In genomic region chr3:5192568-5193319, GRCh38 we compare ENCODE assay signal across 9 cellular contexts. TPM values are rescaled to one million over a fixed set of nuclear protein-coding genes. Genes with fewer than 3 reads are reported as not detected.
DNase-seq lines count a peak whose midpoint lies in the region; ATAC-seq, FAIRE-seq and TF ChIP-seq lines count a peak whose summit lies in the region.
"Had no signal": no experiment of that assay in that cellular context is flagged by ENCODE, and none has a peak within 500 bp of the region (broad histone marks: within the 10 kb centered on the region; RNA-seq: fewer than 3 reads in every experiment).

No MANE protein-coding gene starts in this region.

- H3K27ac Mint-ChIP-seq in HFFc6 (peak overlapping the region; percentile 0), astrocyte (ENCODE audit: unreplicated experiment) (no peak overlapping the region)

- H3K4me1 Mint-ChIP-seq in HFFc6 (ENCODE audit: low read depth) (peaks cover 79% of the 10 kb centered on the region), astrocyte (ENCODE audit: low read depth, unreplicated experiment) (peaks cover 52% of the 10 kb centered on the region)

- DNase-seq in HFFc6 (no peak), RPMI8226 (peak; percentile 13), astrocyte (ENCODE audit: low read depth) (no peak), smooth muscle cell (lab: John Stamatoyannopoulos, UW; ENCODE audit: unreplicated experiment) (no peak), SK-N-SH (no peak), A673 (ENCODE audit: low spot score) (no peak)
- DNase-seq: dermis blood vessel endothelial cell had no signal

- no peak for ATAC-seq in GM21423 (IDR thresholded peaks at IDR 0.05; ENCODE audit: unreplicated experiment)
- no peak for ATAC-seq in SK-N-SH treated with all-trans-retinoic acid at 6 μM for 48 hours

- intact Hi-C loops in A673 (cut with micrococcal nuclease; ENCODE audit: unreplicated experiment), result no loop called here

- H3K36me3 Mint-ChIP-seq in HFFc6 (ENCODE audit: low read depth) (peaks cover 31% of the 10 kb centered on the region), astrocyte (ENCODE audit: low read depth, unreplicated experiment) (peaks cover 8% of the 10 kb centered on the region)

- POLR2A ChIA-PET in SK-N-SH (lab: Yijun Ruan, JAX) (no interaction called here), A673 (lab: Charles Lee; ENCODE audit: low non-redundant PET) (interaction anchor here (0.6 kb wide), 2 partner anchors 74 to 531 kb away, joined by 3 read pairs; no protein-coding TSS in a partner anchor)

- H2AFZ ChIP-seq in astrocyte (ENCODE audit: low read depth, low read length) (no peak overlapping the region), smooth muscle cell (ENCODE audit: low read depth) (no peak overlapping the region), SK-N-SH (ENCODE audit: low read depth) (no peak overlapping the region)

- H3K27me3 Mint-ChIP-seq in HFFc6 (ENCODE audit: insufficient read depth) (no peaks in the 10 kb centered on the region), astrocyte (ENCODE audit: low read depth, unreplicated experiment) (no peaks in the 10 kb centered on the region)

- no peak overlapping the region for H3K4me3 ChIP-seq in astrocyte (ENCODE audit: insufficient read depth, low read depth, low read length)
- H3K4me3 ChIP-seq in smooth muscle cell, result no peak overlapping the region
- H3K4me3 ChIP-seq in SK-N-SH (ENCODE audit: low read depth in 2 of 2, low read length in 1 of 2), result no peak overlapping the region
- H3K4me3 ChIP-seq in A673 (ENCODE audit: low read depth, low read length, poor library complexity, severe bottlenecking), result no peak overlapping the region

- CTCF ChIA-PET in SK-N-SH (lab: Yijun Ruan, JAX), result no interaction called here
- CTCF ChIA-PET in A673 (lab: Charles Lee), result no interaction called here

- H4K20me1 ChIP-seq in astrocyte (ENCODE audit: insufficient read depth, low read length) (peaks cover 32% of the 10 kb centered on the region), smooth muscle cell (ENCODE audit: low read depth) (peaks cover 42% of the 10 kb centered on the region), SK-N-SH (ENCODE audit: insufficient read depth) (0 out of 2 replicates have a peak, but pooled peaks cover 5% of the 10 kb centered on the region)

- TF ChIP-seq EP300 in SK-N-SH (IDR thresholded peaks at IDR 0.05; ENCODE audit: borderline replicate concordance in 1 of 2, low read depth in 1 of 2, low read length in 1 of 2), result no peak

- peaks cover 26% of the 10 kb centered on the region for H3F3A ChIP-seq in smooth muscle cell (ENCODE audit: low read depth)
- H3F3A ChIP-seq in SK-N-SH (replicated peaks; ENCODE audit: insufficient read depth), result peaks cover 30% of the 10 kb centered on the region

- peaks cover 92% of the 10 kb centered on the region for H3K79me2 ChIP-seq in astrocyte (ENCODE audit: insufficient read depth, low read length)
- peaks cover 82% of the 10 kb centered on the region for H3K79me2 ChIP-seq in smooth muscle cell (ENCODE audit: low read depth)
- H3K79me2 ChIP-seq in SK-N-SH (ENCODE audit: insufficient read depth), result peaks cover 89% of the 10 kb centered on the region

- H3K9me2 ChIP-seq in SK-N-SH, result no peaks in the 10 kb centered on the region

- H3K9ac ChIP-seq in astrocyte (ENCODE audit: low read length) (no peak overlapping the region), smooth muscle cell (ENCODE audit: low read depth) (no peak overlapping the region), SK-N-SH (no peak overlapping the region)

- WGBS in smooth muscle cell (ENCODE audit: low lambda C conversion rate), result 92% methylated on average over 3 of the region's 3 CpGs
- 97% methylated on average over 3 of the region's 3 CpGs for WGBS in SK-N-SH (ENCODE audit: low lambda C conversion rate)

- H3K4me3 Mint-ChIP-seq in HFFc6 (no peak overlapping the region), astrocyte (ENCODE audit: unreplicated experiment) (peak overlapping the region; percentile 23)

- FAIRE-seq in astrocyte (lab: Jason Lieb, UNC), result no peak

- TF ChIP-seq RAD21 in SK-N-SH (IDR thresholded peaks at IDR 0.05; ENCODE audit: low read length), result no peak

- H3K27ac ChIP-seq in astrocyte (ENCODE audit: low read depth, low read length) (no peak overlapping the region), smooth muscle cell (ENCODE audit: low read depth) (peak overlapping the region; percentile 98), SK-N-SH (ENCODE audit: low read depth in 2 of 2, low read length in 1 of 2) (no peak overlapping the region), A673 (ENCODE audit: low read depth, low read length, poor library complexity, severe bottlenecking) (no peak overlapping the region)

- no peaks in the 10 kb centered on the region for H3K9me3 ChIP-seq in astrocyte (ENCODE audit: insufficient read depth, low read depth, low read length)
- no peaks in the 10 kb centered on the region for H3K9me3 ChIP-seq in smooth muscle cell (replicated peaks; ENCODE audit: low read depth)
- no peaks in the 10 kb centered on the region for H3K9me3 ChIP-seq in SK-N-SH
- H3K9me3 ChIP-seq in A673 (ENCODE audit: low read depth, low read length, poor library complexity, severe bottlenecking), result no peaks in the 10 kb centered on the region

- H3K4me1 ChIP-seq in astrocyte (ENCODE audit: insufficient read depth, low read length), result peaks cover 31% of the 10 kb centered on the region
- peaks cover 34% of the 10 kb centered on the region for H3K4me1 ChIP-seq in smooth muscle cell (ENCODE audit: low read depth)
- H3K4me1 ChIP-seq in SK-N-SH (ENCODE audit: control insufficient read depth in 1 of 2, insufficient read depth in 2 of 2, low read depth in 1 of 2, low read length in 1 of 2), result peaks cover 17 to 48% of the 10 kb centered on the region in 2 experiments
- H3K4me1 ChIP-seq in A673 (ENCODE audit: insufficient read depth, low read length, poor library complexity, severe bottlenecking), result peaks cover 46% of the 10 kb centered on the region

- H3K36me3 ChIP-seq in astrocyte (ENCODE audit: insufficient read depth, low read length) (no peaks in the 10 kb centered on the region), smooth muscle cell (ENCODE audit: low read depth) (no peaks in the 10 kb centered on the region), SK-N-SH (replicated peaks in 1 of 2; ENCODE audit: control insufficient read depth in 1 of 2, insufficient read depth in 2 of 2, low read length in 1 of 2) (peaks cover 8 to 11% of the 10 kb centered on the region in 2 experiments), A673 (ENCODE audit: insufficient read depth, low read length, poor library complexity, severe bottlenecking) (peaks cover 6% of the 10 kb centered on the region)

- H3K9me3 Mint-ChIP-seq in HFFc6 (no peaks in the 10 kb centered on the region), astrocyte (ENCODE audit: unreplicated experiment) (peaks cover 2% of the 10 kb centered on the region)

- H3K27me3 ChIP-seq in astrocyte (ENCODE audit: insufficient read depth, low read length) (no peaks in the 10 kb centered on the region), smooth muscle cell (ENCODE audit: low read depth) (no peaks in the 10 kb centered on the region), SK-N-SH (ENCODE audit: insufficient read depth) (no peaks in the 10 kb centered on the region), A673 (replicated peaks; ENCODE audit: insufficient read depth, low read depth, low read length, poor library complexity) (no peaks in the 10 kb centered on the region)

- no TSS peak for BruUV-seq in A673 (replicated peaks; lab: Mats Ljungman, UMichigan)

- TF ChIP-seq CTCF in HFFc6 (IDR thresholded peaks at IDR 0.05), result no peak
- no peak for TF ChIP-seq CTCF in astrocyte (IDR thresholded peaks at IDR 0.05; ENCODE audit: insufficient read depth, low read depth, low read length)
- TF ChIP-seq CTCF in smooth muscle cell (IDR thresholded peaks at IDR 0.05; ENCODE audit: borderline replicate concordance, insufficient read depth, poor library complexity, severe bottlenecking), result no peak
- no peak for TF ChIP-seq CTCF in SK-N-SH (IDR thresholded peaks at IDR 0.05)
- TF ChIP-seq CTCF in A673 (conservative IDR thresholded peaks at IDR 0.05; ENCODE audit: low read depth, low read length), result no peak

- no peak overlapping the region for H3K4me2 ChIP-seq in astrocyte (ENCODE audit: low read length)
- no peak overlapping the region for H3K4me2 ChIP-seq in smooth muscle cell
- no peak overlapping the region for H3K4me2 ChIP-seq in SK-N-SH

TF ChIP-seq in SK-N-SH treated with all-trans-retinoic acid at 6 μM for 48 hours, 23 proteins besides CTCF, POLR2A, EP300 and RAD21:
- TF ChIP-seq ZNF8 (CRISPR knock-in tag; IDR thresholded peaks at IDR 0.05) (no peak), GLIS3 (CRISPR knock-in tag; IDR thresholded peaks at IDR 0.05) (no peak), TOX (CRISPR knock-in tag; IDR thresholded peaks at IDR 0.05; ENCODE audit: borderline replicate concordance) (no peak), ARNTL (CRISPR knock-in tag; IDR thresholded peaks at IDR 0.05; ENCODE audit: borderline replicate concordance, low read depth) (no peak), BACH2 (CRISPR knock-in tag; IDR thresholded peaks at IDR 0.05; ENCODE audit: borderline replicate concordance) (no peak), RARB (CRISPR knock-in tag; IDR thresholded peaks at IDR 0.05) (no peak), ZFP30 (CRISPR knock-in tag; IDR thresholded peaks at IDR 0.05) (no peak)

TF ChIP-seq in SK-N-SH, 30 proteins besides CTCF, POLR2A, EP300 and RAD21 (continues in another document):
- TF ChIP-seq TEAD4 (IDR thresholded peaks at IDR 0.05; ENCODE audit: borderline replicate concordance, insufficient read depth) (no peak), SMC3 (IDR thresholded peaks at IDR 0.05; ENCODE audit: low read depth, low read length) (no peak), IRF3 (IDR thresholded peaks at IDR 0.05; ENCODE audit: low read depth, low read length) (no peak), MXI1 (IDR thresholded peaks at IDR 0.05; ENCODE audit: low read depth, low read length) (no peak), MEF2A (IDR thresholded peaks at IDR 0.05; ENCODE audit: borderline replicate concordance, low read depth) (no peak), FOSL2 (IDR thresholded peaks at IDR 0.05; ENCODE audit: borderline replicate concordance, low read depth) (no peak)

RNA-seq across cellular contexts. Expression of gene EDEM1, which starts 5.2 kb away (rescaled TPM):
- 10 to 100 TPM; 47.6 to 56.4 (median 52.0) TPM for total RNA-seq in HFFc6 (2021; fragmentation: NEBNext Ultra II Directional; extraction: Animal tissue kit (Norgen Biotek cat#: 25700))
- total RNA-seq in astrocyte (62.7 and 65.4 TPM in 2 replicates), smooth muscle cell (43.6 and 45.0 TPM in 2 replicates), A673 (2021) (31.4 and 32.1 TPM in 2 replicates)
- polyA plus RNA-seq in smooth muscle cell (23.1 and 29.0 TPM in 2 replicates), SK-N-SH (2012; rRNA removed) (25.2 and 37.4 TPM in 2 replicates)
- polyA plus RNA-seq in SK-N-SH (2012; cell fraction: cytosol; rRNA removed), result 34.3 and 35.8 TPM in 2 replicates
- 13.9 and 24.5 TPM in 2 replicates for polyA plus RNA-seq in SK-N-SH (2012; cell fraction: nucleus; rRNA removed)
